ENCODE assay signal across 11 cellular contexts in the genomic region with DNA sequence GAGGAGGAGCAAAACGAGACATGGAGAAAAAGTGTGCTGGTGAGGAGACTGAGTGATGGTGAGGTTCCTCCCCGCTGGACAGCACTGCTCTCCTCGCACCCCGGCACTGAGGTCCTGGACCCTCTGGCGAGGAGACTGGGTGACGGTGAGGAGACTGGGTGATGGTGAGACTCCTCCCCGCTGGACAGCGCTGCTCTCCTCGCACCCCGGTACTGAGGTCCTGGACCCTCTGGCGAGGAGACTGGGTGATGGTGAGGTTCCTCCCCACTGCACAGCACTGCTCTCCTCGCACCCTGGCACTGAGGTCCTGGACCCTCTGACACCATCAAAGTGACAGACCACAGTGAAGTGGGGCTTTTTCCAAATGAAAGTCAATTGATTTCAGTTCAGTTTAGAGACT.
"Had no signal": no experiment of that assay in that cellular context is flagged by ENCODE, and none has a peak within 500 bp of the region (broad histone marks: within the 10 kb centered on the region; RNA-seq: fewer than 3 reads in every experiment).

No MANE protein-coding gene starts in this region.

- H3K4me3 Mint-ChIP-seq: endodermal cell, mesothelial cell of epicardium, natural killer cell, neural crest cell had no signal

- H3K9me3 Mint-ChIP-seq: endodermal cell, mesothelial cell of epicardium, natural killer cell, neural crest cell had no signal

- H3K27ac Mint-ChIP-seq: endodermal cell, mesothelial cell of epicardium had no signal

- H3K4me1 Mint-ChIP-seq: mesothelial cell of epicardium had no signal

- ATAC-seq: left lung, natural killer cell had no signal

- DNase-seq: effector CD4-positive, alpha-beta T cell; endodermal cell; heart right ventricle; hypothalamus; left lung; natural killer cell; sigmoid colon; stimulated activated CD4-positive, alpha-beta T cell treated with anti-CD3 and anti-CD28 coated beads, Interleukin-12 subunit alpha, Interleukin-12 subunit beta, amount 100 ng/mL, for 4 hours; trophoblast cell had no signal
